ENCODE assay signal across 16 cellular contexts in genomic region chr4:15836362-15836761, GRCh38. TPM values are rescaled to one million over a fixed set of nuclear protein-coding genes. Genes with fewer than 3 reads are reported as not detected.
DNase-seq lines count a peak whose midpoint lies in the region; ATAC-seq and TF ChIP-seq lines count a peak whose summit lies in the region.
"Had no signal": no experiment of that assay in that cellular context is flagged by ENCODE, and none has a peak within 500 bp of the region (broad histone marks: within the 10 kb centered on the region; RNA-seq: fewer than 3 reads in every experiment).

No MANE protein-coding gene starts in this region.

- H3K4me3 ChIP-seq in esophagus squamous epithelium: no peak overlapping the region
- no peak overlapping the region for H3K4me3 ChIP-seq in heart left ventricle
- no peak overlapping the region for H3K4me3 ChIP-seq in HAP-1
- H3K4me3 ChIP-seq: PC-9, thoracic aorta had no signal

- no peak for TF ChIP-seq POLR2A in esophagus squamous epithelium (IDR thresholded peaks at IDR 0.05)
- no peak for TF ChIP-seq POLR2A in heart left ventricle (IDR thresholded peaks at IDR 0.05)

- H3K4me1 ChIP-seq in esophagus squamous epithelium: peaks cover 0 to 56% (median 24%) of the 10 kb centered on the region in 3 donors
- peaks cover 0 to 6% (median 0%) of the 10 kb centered on the region in 12 donors for H3K4me1 ChIP-seq in heart left ventricle
- no peaks in the 10 kb centered on the region for H3K4me1 ChIP-seq in HAP-1

- H3K36me3 ChIP-seq in esophagus squamous epithelium (no peaks in the 10 kb centered on the region), heart left ventricle (peaks cover 0 to 8% (median 0%) of the 10 kb centered on the region in 9 donors), HAP-1 (replicated peaks) (no peaks in the 10 kb centered on the region)
- H3K36me3 ChIP-seq: thoracic aorta had no signal

- H3K9me3 ChIP-seq in esophagus squamous epithelium (no peaks in the 10 kb centered on the region), heart left ventricle (peaks cover 0 to 6% (median 0%) of the 10 kb centered on the region in 12 donors), HAP-1 (no peaks in the 10 kb centered on the region)

- peak; percentile 9 for DNase-seq in Daoy (ENCODE audit: low read depth)
- peak; percentile 35 for DNase-seq in HPDE6-E6E7 (ENCODE audit: extremely low spot score)
- no peak for DNase-seq in esophagus squamous epithelium (lab: John Stamatoyannopoulos, UW)
- DNase-seq in heart left ventricle: no peak
- DNase-seq in head of caudate nucleus: no peak
- DNase-seq in HAP-1 (ENCODE audit: low spot score in 2 of 2): no peak
- DNase-seq: activated B cell treated with CpG ODN at 0.5 μM for 24 hours, amygdala, left ventricle myocardium superior, NCI-H1694 treated with DMSO at 0.1 percent for 48 hours, NCI-H526 treated with DMSO at 0.1 percent for 48 hours, retina had no signal

- intact Hi-C loops in esophagus squamous epithelium (cut with DNase I): no loop called here
- intact Hi-C loops in heart left ventricle (cut with DNase I): no loop called here
- intact Hi-C loops in head of caudate nucleus (cut with DNase I): no loop called here

- H3K27me3 ChIP-seq in esophagus squamous epithelium (no peaks in the 10 kb centered on the region), heart left ventricle (no peaks in the 10 kb centered on the region), HAP-1 (ENCODE audit: low read depth) (no peaks in the 10 kb centered on the region)

- in situ Hi-C loops in HAP-1 (cut with MboI; ENCODE audit: low sequenced_read_pairs): no loop called here

- TF ChIP-seq CTCF in esophagus squamous epithelium (IDR thresholded peaks at IDR 0.05) (no peak), heart left ventricle (IDR thresholded peaks at IDR 0.05) (no peak)

- ATAC-seq in GM21447 (IDR thresholded peaks at IDR 0.05; ENCODE audit: unreplicated experiment) (peak; percentile 71), heart left ventricle (no peak), HG02885 (IDR thresholded peaks at IDR 0.05; ENCODE audit: poor library complexity, unreplicated experiment) (no peak)
- ATAC-seq: left ventricle myocardium superior had no signal

- H3K27ac ChIP-seq in esophagus squamous epithelium (peak overlapping the region; percentile 14 to 70 (median 62)), heart left ventricle (no peak overlapping the region)
- H3K27ac ChIP-seq: PC-9, thoracic aorta had no signal

RNA-seq across cellular contexts. Expression of gene CD38, which starts 58.2 kb away (rescaled TPM):
- total RNA-seq in Daoy (2014; rRNA removed; shearing (Covaris generic)): 0.40 and 7.4 TPM in 2 replicates
- total RNA-seq in esophagus squamous epithelium (1 to 10 TPM; 1.1 to 2.5 (median 1.9) TPM), heart left ventricle (10 to 100 TPM in 3 of 9 donors, 1 to 10 TPM in 6; 1.0 to 12.4 (median 3.0) TPM)
- 1 to 10 TPM; 1.8 to 2.1 TPM for polyA plus RNA-seq in heart left ventricle

Comparison
In these comparisons a context has a peak if more than half of its experiments do, and no peak if none do; other contexts are left out.
1. DNase-seq: peak in Daoy (single experiment) and HPDE6-E6E7 (single experiment); none in esophagus squamous epithelium (single experiment), heart left ventricle (0 of 5), head of caudate nucleus (0 of 42) and HAP-1 (0 of 2).
2. H3K27ac ChIP-seq: peak in esophagus squamous epithelium (4 of 4); none in heart left ventricle (0 of 12).